ENCODE assay signal across 13 cellular contexts in the genomic region with DNA sequence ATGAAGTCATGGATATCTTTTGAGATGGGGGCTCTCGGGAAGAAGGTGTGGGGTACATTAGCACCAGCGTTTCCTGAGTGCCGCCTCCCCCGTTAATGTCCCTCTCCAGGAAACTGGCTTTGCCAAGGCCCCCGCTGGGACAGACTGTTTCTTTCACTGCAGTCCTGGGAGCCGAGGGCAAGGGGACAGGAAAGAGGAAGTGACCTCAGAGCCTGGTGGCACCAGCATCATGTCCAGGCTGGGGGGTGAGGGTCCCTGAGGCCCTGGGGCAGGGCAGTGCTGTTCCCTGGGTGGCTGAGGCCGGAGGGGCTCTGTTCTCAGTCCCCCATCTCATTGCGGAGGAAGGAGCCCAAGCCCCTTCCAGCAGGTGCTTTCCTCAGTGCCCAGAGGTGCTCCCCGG. TPM values are rescaled to one million over a fixed set of nuclear protein-coding genes. Genes with fewer than 3 reads are reported as not detected.
"Had no signal": no experiment of that assay in that cellular context is flagged by ENCODE, and none has a peak within 500 bp of the region (broad histone marks: within the 10 kb centered on the region; RNA-seq: fewer than 3 reads in every experiment).

No MANE protein-coding gene starts in this region.

- H3K9me3 ChIP-seq: esophagus muscularis mucosa, tibial artery had no signal

- H3K36me3 ChIP-seq: neural progenitor cell had no signal

- H3K27ac ChIP-seq: neural progenitor cell, parathyroid adenoma, tibial artery had no signal

- DNase-seq: T1000, tibial artery had no signal

- H3K27me3 ChIP-seq: esophagus muscularis mucosa, neural progenitor cell, tibial artery had no signal

- H3K4me1 ChIP-seq: parathyroid adenoma had no signal

- H3K4me3 ChIP-seq: esophagus muscularis mucosa, neural progenitor cell, skin epidermis, tibial artery had no signal

RNA-seq across cellular contexts. Expression of a gene that starts 20.0 kb away (rescaled TPM):
- total RNA-seq: activated CD4-positive, alpha-beta T cell treated with anti-CD3 and anti-CD28 coated beads, Interleukin-2, amount 10 ng/mL, durations not matched to agents 24 days and 14 days; esophagus muscularis mucosa; fibroblast of villous mesenchyme; left lobe of liver; mesenteric fat pad had no signal

RNA-seq across cellular contexts. Expression of a gene that starts 44.0 kb away (rescaled TPM):
- total RNA-seq: activated CD4-positive, alpha-beta T cell treated with anti-CD3 and anti-CD28 coated beads, Interleukin-2, amount 10 ng/mL, durations not matched to agents 24 days and 14 days; esophagus muscularis mucosa; fibroblast of villous mesenchyme; mesenteric fat pad; myocyte; T-cell; WTC11 had no signal

RNA-seq across cellular contexts. Expression of a gene that starts 47.7 kb away (rescaled TPM):
- total RNA-seq: myocyte had no signal
